ENCODE assay signal across 16 cellular contexts in the genomic region with DNA sequence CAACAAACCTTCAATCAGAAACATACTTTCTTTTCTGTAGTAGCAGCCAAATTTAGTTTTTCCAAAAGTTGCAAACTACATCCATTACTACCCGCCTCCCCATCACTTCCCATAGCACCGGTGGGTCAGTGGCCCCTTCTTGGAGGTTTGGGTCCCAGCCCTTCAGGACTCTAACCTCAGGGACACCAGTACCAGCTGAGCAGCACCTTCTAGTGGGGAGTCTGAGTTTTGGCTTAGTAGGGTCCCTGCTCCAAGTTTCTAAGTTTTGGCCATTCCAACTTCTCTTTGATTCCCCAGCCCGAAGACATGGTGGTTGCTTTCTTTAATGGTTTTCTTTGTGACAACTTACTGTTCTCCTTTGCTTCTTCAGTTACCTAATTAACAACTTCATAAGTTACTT.
"Had no signal": no experiment of that assay in that cellular context is flagged by ENCODE, and none has a peak within 500 bp of the region (broad histone marks: within the 10 kb centered on the region; RNA-seq: fewer than 3 reads in every experiment).

No MANE protein-coding gene starts in this region.

- H3K27me3 ChIP-seq: body of pancreas, right atrium auricular region, suprapubic skin, transverse colon had no signal

- H3K9me3 ChIP-seq: body of pancreas, left ventricle myocardium inferior, right atrium auricular region, suprapubic skin, transverse colon had no signal

- H3K36me3 ChIP-seq: left ventricle myocardium inferior, right atrium auricular region, suprapubic skin, transverse colon had no signal

- DNase-seq: activated CD4-positive, alpha-beta T cell treated with anti-CD3 and anti-CD28 coated beads, Interleukin-2, amount 50 U/mL, for 1 hour; activated CD8-positive, alpha-beta memory T cell treated with anti-CD3 and anti-CD28 coated beads, Interleukin-2, amount 50 U/mL, for 4 hours; activated naive CD4-positive, alpha-beta T cell treated with anti-CD3 and anti-CD28 coated beads for 36 hours; activated T-cell treated with anti-CD3 and anti-CD28 coated beads, Interleukin-2, amount 50 U/mL, for 4 hours; body of pancreas; caudate nucleus; head of caudate nucleus; immature natural killer cell; kidney glomerular epithelial cell; left ventricle myocardium inferior; mammary epithelial cell; T1000; transverse colon had no signal

- H3K4me3 ChIP-seq: body of pancreas, left ventricle myocardium inferior, right atrium auricular region, suprapubic skin, transverse colon had no signal

- ATAC-seq: activated CD4-positive, CD25-positive, alpha-beta regulatory T cell treated with anti-CD3 and anti-CD28 coated beads, Interleukin-2, amount 50 U/mL, for 24 hours; activated T-cell treated with anti-CD3 and anti-CD28 coated beads, Interleukin-2, amount 50 U/mL, for 4 hours; body of pancreas had no signal

- H3K27ac ChIP-seq: body of pancreas, left ventricle myocardium inferior, right atrium auricular region, suprapubic skin, transverse colon had no signal

- H3K4me1 ChIP-seq: left ventricle myocardium inferior, right atrium auricular region, suprapubic skin, transverse colon had no signal
